28 cellular contexts compared by ENCODE assay signal in the genomic region with DNA sequence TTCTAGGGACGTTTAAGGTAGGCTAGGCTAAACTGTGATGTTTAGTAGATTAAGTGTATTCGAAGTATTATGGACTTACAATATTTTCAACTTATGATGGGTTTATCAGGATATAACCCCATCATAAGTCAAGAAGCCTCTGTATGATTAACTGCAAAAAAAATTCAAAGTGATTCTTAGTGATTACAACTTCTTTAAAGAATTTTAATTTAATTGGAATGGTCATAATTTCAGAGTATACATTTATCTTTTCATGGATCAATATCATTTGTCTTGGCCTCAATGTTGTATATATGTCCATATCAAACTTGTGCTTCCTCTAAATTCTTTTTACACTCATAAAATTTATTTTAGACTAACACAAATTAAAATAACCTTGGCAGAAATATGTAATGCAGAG.
"Had no signal": no experiment of that assay in that cellular context is flagged by ENCODE, and none has a peak within 500 bp of the region (broad histone marks: within the 10 kb centered on the region; RNA-seq: fewer than 3 reads in every experiment).

No MANE protein-coding gene starts in this region.

- H3K4me3 ChIP-seq: colonic mucosa, coronary artery, dorsolateral prefrontal cortex, esophagus muscularis mucosa, esophagus squamous epithelium, gastrocnemius medialis, gastroesophageal sphincter, heart left ventricle, heart right ventricle, hepatocyte had no signal

- H3K4me2 ChIP-seq: hepatocyte had no signal

- H3K9me3 ChIP-seq: colonic mucosa, esophagus muscularis mucosa, gastrocnemius medialis, gastroesophageal sphincter had no signal

- H2AFZ ChIP-seq: hepatocyte had no signal

- H3K27ac ChIP-seq: colonic mucosa, coronary artery, dorsolateral prefrontal cortex, epithelial cell of prostate, esophagus muscularis mucosa, esophagus squamous epithelium, foreskin keratinocyte, gastrocnemius medialis, gastroesophageal sphincter, heart left ventricle, heart right ventricle, hepatocyte had no signal

- DNase-seq: colonic mucosa; cortex of kidney; dermis blood vessel endothelial cell; dorsolateral prefrontal cortex; effector CD4-positive, alpha-beta T cell; effector CD8-positive, alpha-beta T cell; effector memory CD4-positive, alpha-beta T cell; effector memory CD8-positive, alpha-beta T cell; endodermal cell; erythroblast; esophagus squamous epithelium; foreskin fibroblast; foreskin keratinocyte; foreskin melanocyte; gastrocnemius medialis; glutamatergic neuron; head of caudate nucleus; heart left ventricle; heart right ventricle had no signal

- H3K36me3 ChIP-seq: colonic mucosa, esophagus muscularis mucosa, esophagus squamous epithelium, gastrocnemius medialis, gastroesophageal sphincter, heart left ventricle, heart right ventricle had no signal

- H3K4me1 ChIP-seq: colonic mucosa, esophagus muscularis mucosa, esophagus squamous epithelium, foreskin keratinocyte, gastrocnemius medialis, gastroesophageal sphincter, heart left ventricle, heart right ventricle had no signal

- H3K27me3 ChIP-seq: colonic mucosa, dorsolateral prefrontal cortex, esophagus muscularis mucosa, esophagus squamous epithelium, foreskin keratinocyte, gastrocnemius medialis, gastroesophageal sphincter, heart left ventricle, heart right ventricle, hepatocyte had no signal

- ATAC-seq: effector memory CD8-positive, alpha-beta T cell; esophagus mucosa; foreskin keratinocyte; gastrocnemius medialis; gastroesophageal sphincter; heart left ventricle; heart right ventricle had no signal

- FAIRE-seq: endometrium, endothelial cell of umbilical vein, frontal cortex had no signal

- H3K79me2 ChIP-seq: hepatocyte had no signal
